In the genomic region with DNA sequence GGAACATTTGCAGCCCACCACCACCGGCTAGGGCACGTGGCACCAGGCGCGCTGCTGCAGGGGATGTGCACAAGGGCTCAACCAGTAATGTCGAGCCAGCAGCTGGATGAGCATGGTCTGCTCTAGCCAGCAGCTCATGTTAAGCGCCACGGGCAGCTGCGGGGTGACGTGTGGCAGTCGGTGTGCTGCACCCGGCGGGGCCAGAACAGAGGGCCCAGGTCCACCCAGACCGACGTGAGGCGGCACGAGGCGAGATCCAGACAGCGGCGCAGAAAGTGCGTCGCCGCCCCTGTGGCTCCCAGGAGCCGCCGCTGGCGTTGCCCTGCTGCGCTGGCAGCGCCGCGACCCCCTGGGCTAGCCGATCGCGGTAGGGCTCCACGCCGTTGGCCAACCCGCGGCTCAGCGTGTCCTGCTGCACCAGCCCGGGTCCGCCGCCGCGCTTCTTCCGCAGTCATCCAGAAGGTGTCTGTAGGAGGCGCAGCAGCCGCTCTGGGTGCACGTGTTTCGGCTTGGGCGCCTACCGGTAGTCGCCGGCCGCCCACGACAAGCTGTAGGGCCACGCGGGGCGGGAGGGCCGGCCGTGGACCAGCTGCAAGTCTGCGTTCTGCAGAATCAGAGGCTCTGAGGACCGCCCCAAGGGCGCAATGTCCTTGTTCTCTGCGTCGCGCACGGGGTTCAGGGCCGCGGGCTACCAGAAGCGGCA, we compare ENCODE assay signal across 8 cellular contexts. TPM values are rescaled to one million over a fixed set of nuclear protein-coding genes. Genes with fewer than 3 reads are reported as not detected.
DNase-seq lines count a peak whose midpoint lies in the region; ATAC-seq and TF ChIP-seq lines count a peak whose summit lies in the region.

No MANE protein-coding gene starts in this region.

- POLR2A ChIA-PET in activated naive CD8-positive, alpha-beta T cell treated with anti-CD3 and anti-CD28 coated beads, Interleukin-2, amount 10 ng/mL, durations not matched to agents 7 days and 5 days (lab: Charles Lee): interaction anchor here (0.7 to 1.6 kb wide), 6 partner anchors 10 to 77 kb away, joined by 3 to 7 read pairs (median 3); partner anchors contain the start of genes ANKRD54 and GCAT

- H3K36me3 ChIP-seq in iPS-18a (ENCODE audit: control insufficient read depth, low read depth, low read length): peaks cover 5% of the 10 kb centered on the region
- H3K36me3 ChIP-seq in skeletal muscle tissue (ENCODE audit: control insufficient read depth in 3 of 3, insufficient read depth in 3 of 3, low read length in 3 of 3): peaks cover 6 to 16% (median 7%) of the 10 kb centered on the region in 3 donors

- TF ChIP-seq CTCF in GM12874 (IDR thresholded peaks at IDR 0.05; ENCODE audit: insufficient read depth, low read depth, low read length): peak; percentile 54

- no peaks in the 10 kb centered on the region for H3K36me3 Mint-ChIP-seq in activated naive CD8-positive, alpha-beta T cell treated with anti-CD3 and anti-CD28 coated beads, Interleukin-2, amount 10 ng/mL, durations not matched to agents 7 days and 5 days

- no peak overlapping the region for H3K27ac ChIP-seq in iPS-18a (ENCODE audit: low read length)
- no peak overlapping the region for H3K27ac ChIP-seq in skeletal muscle tissue (ENCODE audit: low read depth, low read length)

- peak overlapping the region; percentile 60 for H3K4me3 ChIP-seq in iPS-18a (ENCODE audit: low read length)
- H3K4me3 ChIP-seq in skeletal muscle tissue (ENCODE audit: low read length in 3 of 3): peak overlapping the region; percentile 54 to 67 (median 58)

- peaks cover 32% of the 10 kb centered on the region for H3K27me3 Mint-ChIP-seq in activated naive CD8-positive, alpha-beta T cell treated with anti-CD3 and anti-CD28 coated beads, Interleukin-2, amount 10 ng/mL, durations not matched to agents 7 days and 5 days

- H3K4me1 Mint-ChIP-seq in activated naive CD8-positive, alpha-beta T cell treated with anti-CD3 and anti-CD28 coated beads, Interleukin-2, amount 10 ng/mL, durations not matched to agents 7 days and 5 days: peaks cover 13% of the 10 kb centered on the region

- H3K9ac ChIP-seq in iPS-18a (ENCODE audit: low read length) (peak overlapping the region; percentile 53), skeletal muscle tissue (ENCODE audit: low read depth in 1 of 3, low read length in 3 of 3) (peak overlapping the region in 2 of 3 donors; percentile 50 to 76)

- peak; percentile 80 for DNase-seq in RPMI8226
- DNase-seq in activated naive CD8-positive, alpha-beta T cell treated with anti-CD3 and anti-CD28 coated beads, Interleukin-2, amount 10 ng/mL, durations not matched to agents 7 days and 5 days: peak; percentile 79
- DNase-seq in NCI-H2081 (lab: John Stamatoyannopoulos, UW): no peak

- peaks cover 43% of the 10 kb centered on the region for H3K27me3 ChIP-seq in iPS-18a (ENCODE audit: control insufficient read depth, insufficient read depth, low read length)
- H3K27me3 ChIP-seq in skeletal muscle tissue (ENCODE audit: control insufficient read depth in 3 of 3, insufficient read depth in 3 of 3, low read length in 3 of 3): peaks cover 15 to 19% (median 16%) of the 10 kb centered on the region in 3 donors

- ATAC-seq in activated naive CD8-positive, alpha-beta T cell treated with anti-CD3 and anti-CD28 coated beads, Interleukin-2, amount 10 ng/mL, durations not matched to agents 7 days and 5 days (ENCODE audit: low read depth): peak; percentile 74
- ATAC-seq in HG03095 (IDR thresholded peaks at IDR 0.05; ENCODE audit: unreplicated experiment) (no peak), HG02642 (IDR thresholded peaks at IDR 0.05; ENCODE audit: poor library complexity, unreplicated experiment) (no peak)

- peaks cover 21% of the 10 kb centered on the region for H3K4me1 ChIP-seq in iPS-18a (ENCODE audit: control insufficient read depth, low read depth, low read length)
- peaks cover 12 to 20% (median 19%) of the 10 kb centered on the region in 3 donors for H3K4me1 ChIP-seq in skeletal muscle tissue (ENCODE audit: control insufficient read depth in 3 of 3, insufficient read depth in 3 of 3, low read length in 3 of 3)

- peak overlapping the region; percentile 32 for H3K4me3 Mint-ChIP-seq in activated naive CD8-positive, alpha-beta T cell treated with anti-CD3 and anti-CD28 coated beads, Interleukin-2, amount 10 ng/mL, durations not matched to agents 7 days and 5 days

- no peak overlapping the region for H3K27ac Mint-ChIP-seq in activated naive CD8-positive, alpha-beta T cell treated with anti-CD3 and anti-CD28 coated beads, Interleukin-2, amount 10 ng/mL, durations not matched to agents 7 days and 5 days

- H3K9me3 ChIP-seq in iPS-18a (ENCODE audit: control insufficient read depth, low read depth, low read length) (no peaks in the 10 kb centered on the region), skeletal muscle tissue (ENCODE audit: control insufficient read depth in 3 of 3, low read length in 3 of 3) (no peaks in the 10 kb centered on the region)

- no peaks in the 10 kb centered on the region for H3K9me3 Mint-ChIP-seq in activated naive CD8-positive, alpha-beta T cell treated with anti-CD3 and anti-CD28 coated beads, Interleukin-2, amount 10 ng/mL, durations not matched to agents 7 days and 5 days

RNA-seq across cellular contexts. Expression of gene GALR3, which starts 4.6 kb away (rescaled TPM):
- total RNA-seq in activated naive CD8-positive, alpha-beta T cell treated with anti-CD3 and anti-CD28 coated beads, Interleukin-2, amount 10 ng/mL, durations not matched to agents 7 days and 5 days: not detected
- total RNA-seq in skeletal muscle tissue: not detected

RNA-seq across cellular contexts. Expression of gene GCAT, which starts 10.8 kb away (rescaled TPM):
- 10 to 100 TPM in 1 of 2 experiments, 1 to 10 TPM in 1; 9.8 to 10.1 TPM for total RNA-seq in activated naive CD8-positive, alpha-beta T cell treated with anti-CD3 and anti-CD28 coated beads, Interleukin-2, amount 10 ng/mL, durations not matched to agents 7 days and 5 days
- 9.9 TPM for total RNA-seq in skeletal muscle tissue

RNA-seq across cellular contexts. Expression of gene ANKRD54, which starts 25.6 kb away (rescaled TPM):
- total RNA-seq in activated naive CD8-positive, alpha-beta T cell treated with anti-CD3 and anti-CD28 coated beads, Interleukin-2, amount 10 ng/mL, durations not matched to agents 7 days and 5 days: 10 to 100 TPM; 22.2 to 23.3 TPM
- total RNA-seq in skeletal muscle tissue: 3.7 TPM

RNA-seq across cellular contexts. Expression of gene EIF3L, which starts 30.7 kb away (rescaled TPM):
- total RNA-seq in activated naive CD8-positive, alpha-beta T cell treated with anti-CD3 and anti-CD28 coated beads, Interleukin-2, amount 10 ng/mL, durations not matched to agents 7 days and 5 days: 100 to 1,000 TPM; 328 to 368 TPM
- total RNA-seq in skeletal muscle tissue: 706 TPM

Comparison
In these comparisons a context has a peak if more than half of its experiments do, and no peak if none do; other contexts are left out.
1. DNase-seq: peak in RPMI8226 (single experiment) and activated naive CD8-positive, alpha-beta T cell treated with anti-CD3 and anti-CD28 coated beads, Interleukin-2, amount 10 ng/mL, durations not matched to agents 7 days and 5 days (single experiment); none in NCI-H2081 (0 of 2).